7 cellular contexts compared by ENCODE assay signal in the genomic region with DNA sequence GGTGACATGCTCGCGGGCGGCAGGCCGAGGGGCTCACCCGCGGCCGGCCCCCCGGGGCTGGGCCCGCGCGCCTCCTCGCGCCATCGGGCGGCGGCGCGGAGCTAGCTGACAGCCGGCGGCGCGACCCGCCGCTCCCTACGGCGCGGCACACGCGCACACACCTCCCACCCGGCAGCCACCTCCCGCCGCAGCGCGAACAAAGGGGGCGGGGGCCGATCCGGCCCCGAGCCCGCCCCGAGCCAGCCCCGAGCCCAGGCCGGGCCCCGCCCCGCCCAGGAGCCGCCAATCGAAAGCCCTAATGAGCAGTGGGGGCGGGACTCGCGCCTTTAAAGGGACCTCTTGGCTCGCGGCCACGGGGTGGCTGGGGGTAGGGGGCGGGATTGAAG. TPM values are rescaled to one million over a fixed set of nuclear protein-coding genes. Genes with fewer than 3 reads are reported as not detected.
DNase-seq lines count a peak whose midpoint lies in the region; ATAC-seq, FAIRE-seq and TF ChIP-seq lines count a peak whose summit lies in the region.

A gene with protein sequence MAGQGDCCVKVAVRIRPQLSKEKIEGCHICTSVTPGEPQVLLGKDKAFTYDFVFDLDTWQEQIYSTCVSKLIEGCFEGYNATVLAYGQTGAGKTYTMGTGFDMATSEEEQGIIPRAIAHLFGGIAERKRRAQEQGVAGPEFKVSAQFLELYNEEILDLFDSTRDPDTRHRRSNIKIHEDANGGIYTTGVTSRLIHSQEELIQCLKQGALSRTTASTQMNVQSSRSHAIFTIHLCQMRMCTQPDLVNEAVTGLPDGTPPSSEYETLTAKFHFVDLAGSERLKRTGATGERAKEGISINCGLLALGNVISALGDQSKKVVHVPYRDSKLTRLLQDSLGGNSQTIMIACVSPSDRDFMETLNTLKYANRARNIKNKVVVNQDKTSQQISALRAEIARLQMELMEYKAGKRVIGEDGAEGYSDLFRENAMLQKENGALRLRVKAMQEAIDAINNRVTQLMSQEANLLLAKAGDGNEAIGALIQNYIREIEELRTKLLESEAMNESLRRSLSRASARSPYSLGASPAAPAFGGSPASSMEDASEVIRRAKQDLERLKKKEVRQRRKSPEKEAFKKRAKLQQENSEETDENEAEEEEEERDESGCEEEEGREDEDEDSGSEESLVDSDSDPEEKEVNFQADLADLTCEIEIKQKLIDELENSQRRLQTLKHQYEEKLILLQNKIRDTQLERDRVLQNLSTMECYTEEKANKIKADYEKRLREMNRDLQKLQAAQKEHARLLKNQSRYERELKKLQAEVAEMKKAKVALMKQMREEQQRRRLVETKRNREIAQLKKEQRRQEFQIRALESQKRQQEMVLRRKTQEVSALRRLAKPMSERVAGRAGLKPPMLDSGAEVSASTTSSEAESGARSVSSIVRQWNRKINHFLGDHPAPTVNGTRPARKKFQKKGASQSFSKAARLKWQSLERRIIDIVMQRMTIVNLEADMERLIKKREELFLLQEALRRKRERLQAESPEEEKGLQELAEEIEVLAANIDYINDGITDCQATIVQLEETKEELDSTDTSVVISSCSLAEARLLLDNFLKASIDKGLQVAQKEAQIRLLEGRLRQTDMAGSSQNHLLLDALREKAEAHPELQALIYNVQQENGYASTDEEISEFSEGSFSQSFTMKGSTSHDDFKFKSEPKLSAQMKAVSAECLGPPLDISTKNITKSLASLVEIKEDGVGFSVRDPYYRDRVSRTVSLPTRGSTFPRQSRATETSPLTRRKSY (N-terminal part only) (minus strand): TSS at position 198 of the 386 bp plus-strand sequence. CDS start 331 bp downstream, outside the sequence.

- H3K36me3 ChIP-seq in kidney (ENCODE audit: control insufficient read depth in 1 of 2, insufficient read depth in 2 of 2, low read length in 2 of 2): no peaks in the 10 kb centered on the region

- H3K9me3 ChIP-seq in kidney (ENCODE audit: control insufficient read depth in 1 of 2, low read length in 2 of 2): no peaks in the 10 kb centered on the region

- peak; percentile 78 for DNase-seq in GM18507 (ENCODE audit: extremely low spot score, insufficient read length, low read depth)
- peak; percentile 89 to 91 for DNase-seq in NCI-H1930 (lab: John Stamatoyannopoulos, UW)
- DNase-seq in T47D (ENCODE audit: low read depth in 1 of 2, low spot score in 1 of 2): peak; percentile 83 to 86
- DNase-seq in kidney: peak; percentile 94
- DNase-seq in stimulated activated CD4-positive, alpha-beta T cell treated with anti-CD3 and anti-CD28 coated beads, Interleukin-1b, Interleukin-23, amount 100 ng/mL, for 1 hour (ENCODE audit: low read depth in 2 of 2): peak; percentile 74 to 82

- peaks cover 10 to 15% of the 10 kb centered on the region in 2 donors for H3K4me1 ChIP-seq in kidney (ENCODE audit: control insufficient read depth in 1 of 2, insufficient read depth in 1 of 2, low read depth in 1 of 2, low read length in 2 of 2)

- FAIRE-seq in GM18507 (lab: Jason Lieb, UNC) (peak; percentile 76), kidney (lab: Jason Lieb, UNC) (no peak)

- intact Hi-C loops in kidney (cut with DNase I): no loop called here

- TF ChIP-seq CTCF in VCaP (conservative IDR thresholded peaks at IDR 0.05): no peak
- TF ChIP-seq CTCF in kidney (IDR thresholded peaks at IDR 0.05; ENCODE audit: borderline replicate concordance, extremely low read depth, insufficient read depth): no peak

- peak within 1 kb of the TSS in 1 of 2 donors; percentile 19 for H3K4me3 ChIP-seq in kidney (ENCODE audit: low read length in 2 of 2)

- H3K27ac ChIP-seq in VCaP (peak within 1 kb of the TSS; percentile 18; the same call in 1 of the 2 replicates), kidney (ENCODE audit: low read depth in 2 of 2, low read length in 2 of 2) (no peak within 1 kb of the TSS)

- H3K9ac ChIP-seq in kidney (ENCODE audit: low read length in 2 of 2): no peak within 1 kb of the TSS

- in situ Hi-C loops in T47D (cut with HindIII; ENCODE audit: low pct_unique_long_range_greater_than_20kb, low sequenced_read_pairs): no loop called here

- ATAC-seq in HG02885 (IDR thresholded peaks at IDR 0.05; ENCODE audit: poor library complexity, unreplicated experiment): peak; percentile 71

RNA-seq across cellular contexts. Expression of the gene that starts here (rescaled TPM):
- 5.6 TPM for total RNA-seq in kidney
- polyA plus RNA-seq in kidney (ENCODE audit: insufficient read depth, low read depth, low replicate concordance): 0.19 TPM
